1 cellular context compared by ENCODE assay signal in genomic region chr15:90184119-90184785, GRCh38.
TF ChIP-seq lines count a peak whose summit lies in the region.

No MANE protein-coding gene starts in this region.

TF ChIP-seq in H1, 55 proteins besides CTCF, POLR2A, EP300 and RAD21:
- no peak for TF ChIP-seq MAX (IDR thresholded peaks at IDR 0.05)
- no peak for TF ChIP-seq SUZ12 (IDR thresholded peaks at IDR 0.05; ENCODE audit: low read length)
- 0 out of 2 replicates have a peak, but pooled peaks have one; percentile 22 for TF ChIP-seq TCF12 (IDR thresholded peaks at IDR 0.05; ENCODE audit: low read depth, low read length)
- peak in 1 of 2 experiments; percentile 94; a peak in 1 of 4 replicates for TF ChIP-seq HDAC2 (IDR thresholded peaks at IDR 0.05; ENCODE audit: borderline replicate concordance in 1 of 2, low read depth in 2 of 2, low read length in 2 of 2)
- no peak for TF ChIP-seq SRF (IDR thresholded peaks at IDR 0.05; ENCODE audit: low read depth, low read length)
- peak; percentile 99 for TF ChIP-seq KDM1A (IDR thresholded peaks at IDR 0.05; ENCODE audit: borderline replicate concordance, low read length)
TF ChIP-seq in H1: peak in this region for 3.
